Comparison of ENCODE assay signal across 8 cellular contexts in the genomic region with DNA sequence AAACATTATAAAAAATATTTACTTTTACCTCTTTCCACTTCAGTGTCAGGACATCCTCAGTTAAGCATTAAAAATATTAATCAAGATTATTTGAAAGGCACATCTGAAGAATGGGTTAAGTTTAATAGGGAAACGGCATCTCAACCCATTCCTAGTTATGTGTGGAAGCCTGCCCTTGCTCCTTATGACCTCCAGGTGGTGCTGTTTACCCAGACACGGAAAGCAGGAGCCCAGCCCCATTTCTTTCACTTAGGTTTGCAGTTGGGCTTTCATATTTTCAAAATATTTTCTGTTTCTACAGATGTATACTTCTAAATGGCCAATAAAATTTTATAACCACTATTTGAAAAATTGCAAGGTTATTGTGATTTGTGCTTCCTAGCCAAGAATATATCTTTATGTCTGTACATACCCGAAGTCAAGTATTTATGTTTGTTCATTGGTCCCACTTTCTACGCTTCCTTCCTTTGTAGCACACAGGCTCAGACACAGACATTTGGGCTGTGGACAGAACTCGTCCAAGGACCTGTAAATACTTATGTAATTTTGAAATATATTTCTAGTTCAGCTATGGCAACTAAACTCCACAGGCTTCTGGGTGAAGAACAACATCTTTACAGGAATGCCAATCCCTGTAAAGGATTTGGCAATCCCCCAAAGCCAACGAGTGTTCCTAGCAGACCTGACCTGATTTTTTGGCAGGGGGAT.
DNase-seq lines count a peak whose midpoint lies in the region; ATAC-seq and TF ChIP-seq lines count a peak whose summit lies in the region.

No MANE protein-coding gene starts in this region.

- H3K9me3 ChIP-seq in fibroblast of lung (ENCODE audit: control insufficient read depth, insufficient read depth, low read depth, low read length) (no peaks in the 10 kb centered on the region), upper lobe of left lung (no peaks in the 10 kb centered on the region)

- H3K4me1 ChIP-seq in fibroblast of lung (ENCODE audit: control insufficient read depth, extremely low read depth, insufficient read depth, low read length) (no peaks in the 10 kb centered on the region), upper lobe of left lung (peaks cover 0 to 2% (median 0%) of the 10 kb centered on the region in 4 donors)

- no peaks in the 10 kb centered on the region for H3K4me1 Mint-ChIP-seq in activated CD8-positive, alpha-beta T cell treated with anti-CD3 and anti-CD28 coated beads, Interleukin-2, amount 10 ng/mL, durations not matched to agents 7 days and 5 days (ENCODE audit: low read depth)
- H3K4me1 Mint-ChIP-seq in natural killer cell: no peaks in the 10 kb centered on the region

- peak; percentile 68 for ATAC-seq in GM18511 (IDR thresholded peaks at IDR 0.05; ENCODE audit: unreplicated experiment)
- ATAC-seq in HG03159 (IDR thresholded peaks at IDR 0.05; ENCODE audit: unreplicated experiment): peak; percentile 62
- peak; percentile 74 for ATAC-seq in activated CD8-positive, alpha-beta T cell treated with anti-CD3 and anti-CD28 coated beads, Interleukin-2, amount 10 ng/mL, durations not matched to agents 7 days and 5 days
- peak in 2 of 3 donors; percentile 60 to 81 for ATAC-seq in natural killer cell
- peak; percentile 80 to 92 for ATAC-seq in upper lobe of left lung (ENCODE audit: low FRiP score in 2 of 2)

- H2AFZ ChIP-seq in fibroblast of lung (ENCODE audit: low read length): peak overlapping the region; percentile 24

- H3K27me3 Mint-ChIP-seq in activated CD8-positive, alpha-beta T cell treated with anti-CD3 and anti-CD28 coated beads, Interleukin-2, amount 10 ng/mL, durations not matched to agents 7 days and 5 days (ENCODE audit: low read depth): peaks cover 12% of the 10 kb centered on the region
- H3K27me3 Mint-ChIP-seq in natural killer cell (ENCODE audit: low read depth in 2 of 2): no peaks in the 10 kb centered on the region

- no peaks in the 10 kb centered on the region for H3K79me2 ChIP-seq in fibroblast of lung (ENCODE audit: control insufficient read depth, insufficient read depth, low read length)

- CTCF ChIA-PET in activated CD8-positive, alpha-beta T cell treated with anti-CD3 and anti-CD28 coated beads, Interleukin-2, amount 10 ng/mL, durations not matched to agents 7 days and 5 days (lab: Charles Lee): interaction anchor here (0.7 to 2.1 kb wide), 7 partner anchors 9 to 1216 kb away, joined by 3 to 14 read pairs (median 4); no protein-coding TSS in a partner anchor

- no peak overlapping the region for H3K27ac Mint-ChIP-seq in activated CD8-positive, alpha-beta T cell treated with anti-CD3 and anti-CD28 coated beads, Interleukin-2, amount 10 ng/mL, durations not matched to agents 7 days and 5 days
- H3K27ac Mint-ChIP-seq in natural killer cell: no peak overlapping the region

- TF ChIP-seq EP300 in upper lobe of left lung (IDR thresholded peaks at IDR 0.05): no peak

- H3K4me3 ChIP-seq in AG09309 (ENCODE audit: control insufficient read depth, low read depth, low read length) (no peak overlapping the region), fibroblast of lung (replicated peaks in 1 of 4; ENCODE audit: control extremely low read depth in 1 of 4, insufficient read depth in 1 of 4, low read depth in 3 of 4, low read length in 4 of 4) (peak overlapping the region in 2 of 4 experiments; percentile 18 to 36), upper lobe of left lung (peak overlapping the region in 1 of 4 donors; percentile 11)

- POLR2A ChIA-PET in activated CD8-positive, alpha-beta T cell treated with anti-CD3 and anti-CD28 coated beads, Interleukin-2, amount 10 ng/mL, durations not matched to agents 7 days and 5 days (lab: Charles Lee): no interaction called here

- H3K36me3 Mint-ChIP-seq in activated CD8-positive, alpha-beta T cell treated with anti-CD3 and anti-CD28 coated beads, Interleukin-2, amount 10 ng/mL, durations not matched to agents 7 days and 5 days (ENCODE audit: low read depth): no peaks in the 10 kb centered on the region
- no peaks in the 10 kb centered on the region for H3K36me3 Mint-ChIP-seq in natural killer cell

- TF ChIP-seq CTCF in AG09309 (IDR thresholded peaks at IDR 0.05; ENCODE audit: control insufficient read depth, insufficient read depth, low read depth, low read length, missing control alignments) (peak; percentile 95), fibroblast of lung (conservative IDR thresholded peaks at IDR 0.05 in 1 of 2, IDR thresholded peaks at IDR 0.05 in 1 of 2; ENCODE audit: low read depth in 1 of 2, low read length in 2 of 2) (peak; percentile 98 to 99), natural killer cell (IDR thresholded peaks at IDR 0.05) (peak; percentile 78), upper lobe of left lung (IDR thresholded peaks at IDR 0.05) (peak; percentile 49 to 93 (median 80))

- TF ChIP-seq POLR2A in upper lobe of left lung (IDR thresholded peaks at IDR 0.05): no peak

- DNase-seq in AG09309 (ENCODE audit: low read depth): no peak
- peak; percentile 53 for DNase-seq in NCI-H345 treated with DMSO at 0.1 percent for 48 hours (lab: John Stamatoyannopoulos, UW; ENCODE audit: unreplicated experiment)
- DNase-seq in activated CD8-positive, alpha-beta T cell treated with anti-CD3 and anti-CD28 coated beads, Interleukin-2, amount 10 ng/mL, durations not matched to agents 7 days and 5 days: peak; percentile 55
- DNase-seq in fibroblast of lung (ENCODE audit: low read depth in 2 of 2): peak; percentile 49 to 77
- no peak for DNase-seq in natural killer cell
- peak in 1 of 2 donors; percentile 46 for DNase-seq in upper lobe of left lung

- H3K27ac ChIP-seq in fibroblast of lung (ENCODE audit: insufficient read depth, low read length) (no peak overlapping the region), upper lobe of left lung (no peak overlapping the region)

- 16 to 17% methylated on average over 6 of the region's 6 CpGs for WGBS in upper lobe of left lung, 2 donors

- H3K4me2 ChIP-seq in fibroblast of lung (ENCODE audit: extremely low read depth, insufficient read depth, low read length): peak overlapping the region; percentile 36

- no peaks in the 10 kb centered on the region for H3K9me3 Mint-ChIP-seq in activated CD8-positive, alpha-beta T cell treated with anti-CD3 and anti-CD28 coated beads, Interleukin-2, amount 10 ng/mL, durations not matched to agents 7 days and 5 days (ENCODE audit: insufficient read depth)
- H3K9me3 Mint-ChIP-seq in natural killer cell: no peaks in the 10 kb centered on the region

- no peaks in the 10 kb centered on the region for H4K20me1 ChIP-seq in fibroblast of lung (ENCODE audit: control insufficient read depth, extremely low read depth, insufficient read depth, low read length)

- H3K36me3 ChIP-seq in fibroblast of lung (ENCODE audit: control insufficient read depth, insufficient read depth, low read length) (no peaks in the 10 kb centered on the region), upper lobe of left lung (no peaks in the 10 kb centered on the region)

- H3K4me3 Mint-ChIP-seq in activated CD8-positive, alpha-beta T cell treated with anti-CD3 and anti-CD28 coated beads, Interleukin-2, amount 10 ng/mL, durations not matched to agents 7 days and 5 days: no peak overlapping the region
- H3K4me3 Mint-ChIP-seq in natural killer cell: no peak overlapping the region

- intact Hi-C loops in natural killer cell (cut with micrococcal nuclease): loop anchor here (2.0 kb wide), 1 partner anchor 1747 kb away; no protein-coding TSS in a partner anchor

- H3K27me3 ChIP-seq in fibroblast of lung (ENCODE audit: control insufficient read depth, insufficient read depth, low read length) (no peaks in the 10 kb centered on the region), upper lobe of left lung (no peaks in the 10 kb centered on the region)

- H3K9ac ChIP-seq in fibroblast of lung (ENCODE audit: insufficient read depth, low read length): no peak overlapping the region

Comparison
In these comparisons a context has a peak if more than half of its experiments do, and no peak if none do; other contexts are left out.
1. DNase-seq: peak in NCI-H345 treated with DMSO at 0.1 percent for 48 hours (single experiment), activated CD8-positive, alpha-beta T cell treated with anti-CD3 and anti-CD28 coated beads, Interleukin-2, amount 10 ng/mL, durations not matched to agents 7 days and 5 days (single experiment) and fibroblast of lung (2 of 2); none in AG09309 (single experiment) and natural killer cell (single experiment).
2. Peak in every context shown above with its lines, with median percentiles within 50 percentile points of each other: CTCF ChIP-seq and ATAC-seq.